Comparison of ENCODE assay signal across 9 cellular contexts in genomic region chr11:6607190-6607635, GRCh38. TPM values are rescaled to one million over a fixed set of nuclear protein-coding genes. Genes with fewer than 3 reads are reported as not detected.
DNase-seq lines count a peak whose midpoint lies in the region; ATAC-seq and TF ChIP-seq lines count a peak whose summit lies in the region.
"Had no signal": no experiment of that assay in that cellular context is flagged by ENCODE, and none has a peak within 500 bp of the region (broad histone marks: within the 10 kb centered on the region; RNA-seq: fewer than 3 reads in every experiment).

No MANE protein-coding gene starts in this region.

- TF ChIP-seq POLR2A in esophagus muscularis mucosa (IDR thresholded peaks at IDR 0.05; ENCODE audit: low read depth), result no peak

- no peaks in the 10 kb centered on the region for H3K9me3 ChIP-seq in esophagus muscularis mucosa

- intact Hi-C loops in esophagus muscularis mucosa (cut with DNase I), result loop anchor here (10.0 kb wide), 2 partner anchors 132 to 212 kb away; partner anchors contain the start of genes SMPD1 and TRIM3

- no peaks in the 10 kb centered on the region for H3K27me3 ChIP-seq in esophagus muscularis mucosa

- no peak for TF ChIP-seq CTCF in esophagus muscularis mucosa (IDR thresholded peaks at IDR 0.05)

- peak overlapping the region; percentile 80 to 99 (median 86) for H3K4me3 ChIP-seq in esophagus muscularis mucosa
- peak overlapping the region; percentile 4 for H3K4me3 ChIP-seq in skeletal muscle cell (ENCODE audit: low read depth, low read length)

- ATAC-seq in GM18508 (IDR thresholded peaks at IDR 0.05; ENCODE audit: insufficient read depth, unreplicated experiment), result peak; percentile 0
- ATAC-seq in SK-N-SH treated with all-trans-retinoic acid at 6 μM for 48 hours, result no peak

- H3K36me3 ChIP-seq in esophagus muscularis mucosa, result peaks cover 30 to 40% (median 36%) of the 10 kb centered on the region in 4 donors

- H3K27ac ChIP-seq in esophagus muscularis mucosa (replicated peaks in 1 of 4), result peak overlapping the region; percentile 97 to 98 (median 98)

- TF ChIP-seq EP300 in esophagus muscularis mucosa (IDR thresholded peaks at IDR 0.05), result no peak

- peak; percentile 12 for DNase-seq in esophagus muscularis mucosa (ENCODE audit: extremely low spot score)
- no peak for DNase-seq in skeletal muscle cell (ENCODE audit: low read depth)
- no peak for DNase-seq in SIG-M5 treated with dmso at 0.1 percent for 504 hours (lab: John Stamatoyannopoulos, UW; ENCODE audit: unreplicated experiment)
- no peak for DNase-seq in hepatic stellate cell (ENCODE audit: low spot score)
- no peak for DNase-seq in cerebellar nuclear complex (lab: John Stamatoyannopoulos, UW)
- no peak for DNase-seq in anterior cingulate cortex (lab: John Stamatoyannopoulos, UW)
- DNase-seq: NCI-H1436 had no signal

- H3K4me1 ChIP-seq in esophagus muscularis mucosa, result peaks cover 62 to 79% (median 77%) of the 10 kb centered on the region in 4 donors

TF ChIP-seq in SK-N-SH treated with all-trans-retinoic acid at 6 μM for 48 hours, 23 proteins besides CTCF, POLR2A, EP300 and RAD21:
- no peak for TF ChIP-seq POU6F1 (CRISPR knock-in tag; IDR thresholded peaks at IDR 0.05; ENCODE audit: borderline replicate concordance, low read depth)
- TF ChIP-seq TOX (CRISPR knock-in tag; IDR thresholded peaks at IDR 0.05; ENCODE audit: borderline replicate concordance), result 0 out of 2 replicates have a peak, but pooled peaks have one; percentile 48

RNA-seq across cellular contexts. Expression of gene ILK, which starts 3.6 kb away (rescaled TPM):
- 100 to 1,000 TPM; 481 to 652 (median 606) TPM for total RNA-seq in esophagus muscularis mucosa

RNA-seq across cellular contexts. Expression of gene RRP8, which starts 3.8 kb away (rescaled TPM):
- 10 to 100 TPM; 12.4 to 34.0 (median 27.0) TPM for total RNA-seq in esophagus muscularis mucosa

RNA-seq across cellular contexts. Expression of gene TAF10, which starts 4.8 kb away (rescaled TPM):
- 10 to 100 TPM; 24.2 to 51.1 (median 43.4) TPM for total RNA-seq in esophagus muscularis mucosa

RNA-seq across cellular contexts. Expression of gene TPP1, which starts 12.0 kb away (rescaled TPM):
- total RNA-seq in esophagus muscularis mucosa, result 10 to 100 TPM; 44.4 to 71.5 (median 54.9) TPM

RNA-seq across cellular contexts. Expression of gene DCHS1, which starts 48.4 kb away (rescaled TPM):
- 10 to 100 TPM; 27.0 to 60.9 (median 34.0) TPM for total RNA-seq in esophagus muscularis mucosa
